In genomic region chr6:166947251-166947650, GRCh38 we compare ENCODE assay signal across 18 cellular contexts.
"Had no signal": no experiment of that assay in that cellular context is flagged by ENCODE, and none has a peak within 500 bp of the region (broad histone marks: within the 10 kb centered on the region; RNA-seq: fewer than 3 reads in every experiment).

No MANE protein-coding gene starts in this region.

- H3K27ac Mint-ChIP-seq: dendritic cell treated with granulocyte-macrophage colony-stimulating factor and Interleukin-4, amounts not matched to agents 40 ng/mL and 50 ng/mL, for 4 days; progenitor cell of endocrine pancreas; stimulated activated naive CD8-positive, alpha-beta T cell treated with anti-CD3 and anti-CD28 coated beads, Interleukin-15, Interleukin-2, amounts not matched to agents 100 ng/mL and 50 ng/mL, for 24 hours had no signal

- H3K27me3 Mint-ChIP-seq: dendritic cell treated with granulocyte-macrophage colony-stimulating factor and Interleukin-4, amounts not matched to agents 40 ng/mL and 50 ng/mL, for 4 days; effector memory CD8-positive, alpha-beta T cell; naive thymus-derived CD8-positive, alpha-beta T cell; progenitor cell of endocrine pancreas; stimulated activated naive CD8-positive, alpha-beta T cell treated with anti-CD3 and anti-CD28 coated beads, Interleukin-15, Interleukin-2, amounts not matched to agents 100 ng/mL and 50 ng/mL, for 24 hours had no signal

- H3K4me3 Mint-ChIP-seq: dendritic cell treated with granulocyte-macrophage colony-stimulating factor and Interleukin-4, amounts not matched to agents 40 ng/mL and 50 ng/mL, for 4 days; effector memory CD8-positive, alpha-beta T cell; naive thymus-derived CD8-positive, alpha-beta T cell; neural crest cell; stimulated activated naive CD8-positive, alpha-beta T cell treated with anti-CD3 and anti-CD28 coated beads, Interleukin-15, Interleukin-2, amounts not matched to agents 100 ng/mL and 50 ng/mL, for 24 hours had no signal

- H3K9me3 Mint-ChIP-seq: dendritic cell treated with granulocyte-macrophage colony-stimulating factor and Interleukin-4, amounts not matched to agents 40 ng/mL and 50 ng/mL, for 4 days; effector memory CD8-positive, alpha-beta T cell; naive thymus-derived CD8-positive, alpha-beta T cell; stimulated activated naive CD8-positive, alpha-beta T cell treated with anti-CD3 and anti-CD28 coated beads, Interleukin-15, Interleukin-2, amounts not matched to agents 100 ng/mL and 50 ng/mL, for 24 hours had no signal

- DNase-seq: effector memory CD8-positive, alpha-beta T cell; gastrocnemius medialis; heart right ventricle; hypothalamus; kidney glomerular epithelial cell; mesendoderm; naive thymus-derived CD8-positive, alpha-beta T cell; nucleus accumbens; ovary; small intestine; stimulated activated CD4-positive, alpha-beta T cell treated with anti-CD3 and anti-CD28 coated beads, Interleukin-12 subunit alpha, Interleukin-12 subunit beta, amount 100 ng/mL, for 4 hours; stimulated activated CD4-positive, alpha-beta T cell treated with anti-CD3 and anti-CD28 coated beads, Interleukin-2, amount 100 ng/mL, for 48 hours; testis; upper lobe of right lung had no signal
